In the genomic region with DNA sequence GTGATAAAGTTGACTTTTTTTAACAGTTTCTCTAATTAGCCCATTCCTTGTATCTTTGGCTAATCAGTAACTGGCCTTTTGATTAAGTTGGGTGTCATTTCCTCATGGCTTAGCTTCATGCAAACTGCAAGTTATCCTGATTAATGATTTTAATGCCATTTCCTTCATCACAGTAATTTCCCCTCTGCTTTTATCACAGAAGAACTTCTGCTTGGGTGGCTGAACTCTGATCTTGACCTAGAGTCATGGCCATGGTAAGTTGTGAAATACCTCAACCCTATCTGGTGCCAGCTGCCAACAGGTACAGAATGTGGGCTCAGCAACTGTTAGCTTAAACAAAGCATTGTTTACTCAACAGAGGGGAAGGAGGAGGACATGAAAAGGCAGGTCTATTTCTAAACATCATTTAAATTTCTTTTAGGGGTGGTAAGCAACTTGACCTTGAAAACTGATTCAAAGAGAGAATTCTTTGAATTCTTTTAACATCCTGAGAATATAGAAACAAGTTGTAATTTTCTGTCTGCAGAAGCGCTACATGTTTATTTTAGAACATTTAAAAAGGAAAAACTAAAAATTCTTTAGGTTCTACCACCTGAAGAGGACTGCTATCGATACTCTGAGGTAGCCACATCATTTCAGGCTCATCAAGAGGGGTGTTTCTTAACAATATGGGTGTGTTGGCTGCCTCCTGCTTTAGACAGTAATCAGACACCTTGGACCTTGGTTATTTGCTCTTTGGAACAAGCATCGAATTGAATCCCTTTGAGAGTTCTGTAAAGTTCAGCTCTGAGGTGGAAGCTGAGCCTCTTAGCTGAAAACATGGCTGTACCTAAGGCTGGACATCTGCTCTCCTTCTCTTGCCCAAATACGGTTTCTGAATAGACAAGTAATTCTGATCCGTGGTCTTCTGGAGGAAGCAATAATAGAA, we compare ENCODE assay signal across 8 cellular contexts. TPM values are rescaled to one million over a fixed set of nuclear protein-coding genes. Genes with fewer than 3 reads are reported as not detected.
DNase-seq lines count a peak whose midpoint lies in the region; ATAC-seq, FAIRE-seq and TF ChIP-seq lines count a peak whose summit lies in the region.

No MANE protein-coding gene starts in this region.

- no peak for DNase-seq in mammary epithelial cell
- DNase-seq in renal cortical epithelial cell (ENCODE audit: low read depth): peak; percentile 90
- DNase-seq in NCI-H2081 treated with DMSO at 0.1 percent for 48 hours (lab: John Stamatoyannopoulos, UW): no peak
- DNase-seq in RCC 7860 (ENCODE audit: low spot score): no peak
- no peak for DNase-seq in natural killer cell treated with Interleukin-12 subunit alpha and Interleukin-12 subunit beta and Interleukin-15 and Interleukin-18, amount 100 ng/mL, for 72 hours (ENCODE audit: low spot score)

- peaks cover 6 to 14% of the 10 kb centered on the region in 2 donors for H3K4me1 Mint-ChIP-seq in natural killer cell treated with Interleukin-12 subunit alpha and Interleukin-12 subunit beta and Interleukin-15 and Interleukin-18, amount 100 ng/mL, for 72 hours (ENCODE audit: low read depth in 2 of 2)

- H3K4me2 ChIP-seq in Loucy (ENCODE audit: low read depth, low read length, poor library complexity, severe bottlenecking) (peak overlapping the region; percentile 10), mammary epithelial cell (ENCODE audit: insufficient read depth, low read depth, low read length) (no peak overlapping the region)

- no peak for FAIRE-seq in RCC 7860 (lab: Jason Lieb, UNC)

- dilution Hi-C loops in mammary epithelial cell (cut with HindIII; ENCODE audit: low sequenced_read_pairs): no loop called here

- H3K27me3 Mint-ChIP-seq in natural killer cell treated with Interleukin-12 subunit alpha and Interleukin-12 subunit beta and Interleukin-15 and Interleukin-18, amount 100 ng/mL, for 72 hours: no peaks in the 10 kb centered on the region

- TF ChIP-seq CTCF in Loucy (conservative IDR thresholded peaks at IDR 0.05; ENCODE audit: low read length) (no peak), mammary epithelial cell (conservative IDR thresholded peaks at IDR 0.05 in 1 of 2, IDR thresholded peaks at IDR 0.05 in 1 of 2; ENCODE audit: extremely low read depth in 1 of 2, insufficient read depth in 1 of 2, low read depth in 1 of 2, low read length in 2 of 2) (no peak)

- H3F3A ChIP-seq in Loucy (ENCODE audit: low read depth): no peaks in the 10 kb centered on the region

- BruUV-seq in mammary epithelial cell (replicated peaks; lab: Mats Ljungman, UMichigan): TSS peak; percentile 12

- CTCF ChIA-PET in mammary epithelial cell (lab: Charles Lee; ENCODE audit: low non-redundant PET): no interaction called here

- no peaks in the 10 kb centered on the region for H3K9me3 Mint-ChIP-seq in natural killer cell treated with Interleukin-12 subunit alpha and Interleukin-12 subunit beta and Interleukin-15 and Interleukin-18, amount 100 ng/mL, for 72 hours

- no peak overlapping the region for H3K4me3 ChIP-seq in Loucy (ENCODE audit: low read length, poor library complexity, severe bottlenecking)
- H3K4me3 ChIP-seq in mammary epithelial cell (replicated peaks in 1 of 3; ENCODE audit: insufficient read depth in 1 of 3, low read depth in 2 of 3, low read length in 3 of 3): no peak overlapping the region

- H3K4me1 ChIP-seq in Loucy (ENCODE audit: insufficient read depth, low read length, poor library complexity, severe bottlenecking) (peaks cover 12% of the 10 kb centered on the region), mammary epithelial cell (ENCODE audit: insufficient read depth, low read length) (peaks cover 22% of the 10 kb centered on the region)

- intact Hi-C loops in mammary epithelial cell (cut with micrococcal nuclease): no loop called here

- in situ Hi-C loops in mammary epithelial cell (cut with MboI; ENCODE audit: low sequenced_read_pairs in 2 of 2): no loop called here

- H3K36me3 ChIP-seq in Loucy (ENCODE audit: insufficient read depth, low read length) (no peaks in the 10 kb centered on the region), mammary epithelial cell (ENCODE audit: insufficient read depth, low read length) (peaks cover 8% of the 10 kb centered on the region)

- H3K9ac ChIP-seq in Loucy (ENCODE audit: low read depth, low read length, poor library complexity, severe bottlenecking) (no peak overlapping the region), mammary epithelial cell (ENCODE audit: insufficient read depth, low read length) (no peak overlapping the region)

- H3K27ac ChIP-seq in mammary epithelial cell (ENCODE audit: insufficient read depth, low read depth, low read length): no peak overlapping the region

- ATAC-seq in GM19468 (IDR thresholded peaks at IDR 0.05; ENCODE audit: extremely low read depth, unreplicated experiment) (peak; percentile 59), GM18502 (IDR thresholded peaks at IDR 0.05; ENCODE audit: poor library complexity, unreplicated experiment) (no peak)
- no peak for ATAC-seq in natural killer cell treated with Interleukin-12 subunit alpha and Interleukin-12 subunit beta and Interleukin-15 and Interleukin-18, amount 100 ng/mL, for 72 hours

- H3K79me2 ChIP-seq in Loucy (ENCODE audit: insufficient read depth, low read length): no peaks in the 10 kb centered on the region
- H3K79me2 ChIP-seq in mammary epithelial cell (ENCODE audit: insufficient read depth, low read length): peaks cover 16% of the 10 kb centered on the region

- H3K9me3 ChIP-seq in Loucy (ENCODE audit: insufficient read depth, low read depth, low read length): no peaks in the 10 kb centered on the region
- H3K9me3 ChIP-seq in mammary epithelial cell (replicated peaks; ENCODE audit: insufficient read depth, low read length): no peaks in the 10 kb centered on the region

- H3K4me3 Mint-ChIP-seq in natural killer cell treated with Interleukin-12 subunit alpha and Interleukin-12 subunit beta and Interleukin-15 and Interleukin-18, amount 100 ng/mL, for 72 hours: no peak overlapping the region

- no peak overlapping the region for H3K27ac Mint-ChIP-seq in natural killer cell treated with Interleukin-12 subunit alpha and Interleukin-12 subunit beta and Interleukin-15 and Interleukin-18, amount 100 ng/mL, for 72 hours

- H3K27me3 ChIP-seq in Loucy (ENCODE audit: insufficient read depth, low read length, poor library complexity, severe bottlenecking) (no peaks in the 10 kb centered on the region), mammary epithelial cell (ENCODE audit: insufficient read depth, low read length) (no peaks in the 10 kb centered on the region)

- H4K20me1 ChIP-seq in Loucy (ENCODE audit: insufficient read depth, low read length, poor library complexity, severe bottlenecking) (no peaks in the 10 kb centered on the region), mammary epithelial cell (ENCODE audit: insufficient read depth, low read length) (no peaks in the 10 kb centered on the region)

- no peaks in the 10 kb centered on the region for H3K9me2 ChIP-seq in Loucy (replicated peaks; ENCODE audit: low read depth, low read length)

- no peak overlapping the region for H2AFZ ChIP-seq in Loucy (ENCODE audit: low read length)
- no peak overlapping the region for H2AFZ ChIP-seq in mammary epithelial cell (ENCODE audit: low read depth, low read length)

- WGBS in mammary epithelial cell (ENCODE audit: low coverage, missing lambda C conversion rate): 96% methylated on average over 5 of the region's 5 CpGs

- no peaks in the 10 kb centered on the region for H3K36me3 Mint-ChIP-seq in natural killer cell treated with Interleukin-12 subunit alpha and Interleukin-12 subunit beta and Interleukin-15 and Interleukin-18, amount 100 ng/mL, for 72 hours

RNA-seq across cellular contexts. Expression of gene ANXA4, which starts 39.7 kb away (rescaled TPM):
- total RNA-seq in mammary epithelial cell (100 to 1,000 TPM in 1 of 2 donors, 10 to 100 TPM in 1; 71.0 to 147 TPM), renal cortical epithelial cell (78.7 and 424 TPM in 2 replicates)
- polyA plus RNA-seq in mammary epithelial cell: 148 TPM
- 222 TPM for polyA minus RNA-seq in mammary epithelial cell
- total RNA-seq in natural killer cell treated with Interleukin-12 subunit alpha and Interleukin-12 subunit beta and Interleukin-15 and Interleukin-18, amount 100 ng/mL, for 72 hours: 10 to 100 TPM; 15.2 to 21.7 TPM

RNA-seq across cellular contexts. Expression of gene GMCL1, which starts 47.9 kb away (rescaled TPM):
- 10 to 100 TPM; 10.7 to 11.5 TPM for total RNA-seq in mammary epithelial cell
- polyA plus RNA-seq in mammary epithelial cell: 5.5 TPM
- 12.0 TPM for polyA minus RNA-seq in mammary epithelial cell
- total RNA-seq in renal cortical epithelial cell: 4.9 and 22.7 TPM in 2 replicates
- 10 to 100 TPM; 18.6 to 36.7 TPM for total RNA-seq in natural killer cell treated with Interleukin-12 subunit alpha and Interleukin-12 subunit beta and Interleukin-15 and Interleukin-18, amount 100 ng/mL, for 72 hours
